Comparison of ENCODE assay signal across 26 cellular contexts in the genomic region with DNA sequence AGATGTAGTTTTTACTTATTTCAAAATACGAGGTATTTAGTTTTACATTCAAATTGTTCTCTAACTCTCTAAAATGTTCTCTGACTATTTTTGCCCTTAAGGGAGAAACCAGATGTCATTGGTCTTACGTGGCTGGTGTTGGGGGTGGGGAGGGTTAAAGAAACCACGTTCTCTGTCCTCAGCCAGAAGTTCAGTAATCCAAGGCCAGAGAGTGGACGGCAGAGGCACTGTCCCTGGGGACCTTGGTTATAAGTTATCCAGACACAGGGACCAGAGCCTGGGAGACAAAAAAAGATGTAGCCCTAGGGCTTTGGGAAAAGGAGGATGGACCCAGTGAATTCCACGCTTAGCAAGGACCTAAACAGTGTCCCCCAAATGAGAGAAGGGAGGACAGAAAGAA. TPM values are rescaled to one million over a fixed set of nuclear protein-coding genes. Genes with fewer than 3 reads are reported as not detected.
"Had no signal": no experiment of that assay in that cellular context is flagged by ENCODE, and none has a peak within 500 bp of the region (broad histone marks: within the 10 kb centered on the region; RNA-seq: fewer than 3 reads in every experiment).

No MANE protein-coding gene starts in this region.

- H3K27ac ChIP-seq: ascending aorta, breast epithelium, dorsolateral prefrontal cortex, prostate gland, tibial nerve, uterus had no signal

- H3K4me3 ChIP-seq: ascending aorta, breast epithelium, sigmoid colon, tibial nerve, uterus had no signal

- H3K4me1 Mint-ChIP-seq: activated naive CD8-positive, alpha-beta T cell treated with anti-CD3 and anti-CD28 coated beads, Interleukin-2, amount 50 U/mL, for 24 hours; stimulated activated effector memory CD8-positive, alpha-beta T cell treated with anti-CD3 and anti-CD28 coated beads, Interleukin-12 subunit alpha, Interleukin-12 subunit beta, amount 100 ng/mL, for 72 hours; T-cell had no signal

- H3K9me3 ChIP-seq: ascending aorta, breast epithelium, prostate gland, sigmoid colon, tibial nerve, uterus had no signal

- H3K4me3 Mint-ChIP-seq: activated naive CD8-positive, alpha-beta T cell treated with anti-CD3 and anti-CD28 coated beads, Interleukin-2, amount 50 U/mL, for 24 hours; endodermal cell; stimulated activated effector memory CD8-positive, alpha-beta T cell treated with anti-CD3 and anti-CD28 coated beads, Interleukin-12 subunit alpha, Interleukin-12 subunit beta, amount 100 ng/mL, for 72 hours; T-cell had no signal

- H3K27me3 ChIP-seq: ascending aorta, breast epithelium, sigmoid colon, tibial nerve, uterus had no signal

- H3K4me1 ChIP-seq: ascending aorta, breast epithelium, prostate gland, uterus had no signal

- ATAC-seq: activated CD4-positive, CD25-positive, alpha-beta regulatory T cell treated with anti-CD3 and anti-CD28 coated beads, Interleukin-2, amount 50 U/mL, for 24 hours; activated naive CD8-positive, alpha-beta T cell treated with anti-CD3 and anti-CD28 coated beads, Interleukin-2, amount 50 U/mL, for 24 hours; stimulated activated effector memory CD8-positive, alpha-beta T cell treated with anti-CD3 and anti-CD28 coated beads, Interleukin-12 subunit alpha, Interleukin-12 subunit beta, amount 100 ng/mL, for 72 hours; T-cell had no signal

- H3K36me3 ChIP-seq: ascending aorta, breast epithelium, prostate gland, sigmoid colon, tibial nerve, uterus had no signal

- H3K27ac Mint-ChIP-seq: activated naive CD8-positive, alpha-beta T cell treated with anti-CD3 and anti-CD28 coated beads, Interleukin-2, amount 50 U/mL, for 24 hours; endodermal cell; stimulated activated effector memory CD8-positive, alpha-beta T cell treated with anti-CD3 and anti-CD28 coated beads, Interleukin-12 subunit alpha, Interleukin-12 subunit beta, amount 100 ng/mL, for 72 hours; T-cell had no signal

- H3K9me3 Mint-ChIP-seq: activated naive CD8-positive, alpha-beta T cell treated with anti-CD3 and anti-CD28 coated beads, Interleukin-2, amount 50 U/mL, for 24 hours; endodermal cell; nephron progenitor cell; stimulated activated effector memory CD8-positive, alpha-beta T cell treated with anti-CD3 and anti-CD28 coated beads, Interleukin-12 subunit alpha, Interleukin-12 subunit beta, amount 100 ng/mL, for 72 hours; T-cell had no signal

- H3K36me3 Mint-ChIP-seq: stimulated activated effector memory CD8-positive, alpha-beta T cell treated with anti-CD3 and anti-CD28 coated beads, Interleukin-12 subunit alpha, Interleukin-12 subunit beta, amount 100 ng/mL, for 72 hours; T-cell had no signal

- DNase-seq: activated naive CD4-positive, alpha-beta T cell treated with Interleukin-2 at 50 U/mL for 16 hours; activated naive CD8-positive, alpha-beta T cell treated with anti-CD3 and anti-CD28 coated beads, Interleukin-2, amount 50 U/mL, for 24 hours; activated T-cell treated with anti-CD3 and anti-CD28 coated beads for 4 hours; dorsolateral prefrontal cortex; endodermal cell; hypothalamus; kidney; nephron progenitor cell; occipital lobe; sigmoid colon; stimulated activated CD4-positive, alpha-beta T cell treated with anti-CD3 and anti-CD28 coated beads, Interleukin-12 subunit alpha, Interleukin-12 subunit beta, amount 100 ng/mL, for 4 hours; stimulated activated CD4-positive, alpha-beta T cell treated with anti-CD3 and anti-CD28 coated beads, Interleukin-2, amount 100 ng/mL, for 24 hours; T-cell; T-helper 9 cell had no signal

RNA-seq across cellular contexts. Expression of a gene that starts 0.7 kb away (rescaled TPM):
- total RNA-seq: endodermal cell, epithelial cell of proximal tubule, T-cell had no signal

RNA-seq across cellular contexts. Expression of a gene that starts 5.8 kb away (rescaled TPM):
- total RNA-seq: ascending aorta, breast epithelium, chondrocyte, dorsolateral prefrontal cortex, endodermal cell, epithelial cell of proximal tubule, kidney, lower leg skin, mesenteric fat pad, occipital lobe, prostate gland, sigmoid colon, subcutaneous adipose tissue, T-cell, tibial nerve, uterus had no signal
- polyA plus RNA-seq: sigmoid colon had no signal

RNA-seq across cellular contexts. Expression of a gene that starts 49.2 kb away (rescaled TPM):
- total RNA-seq: ascending aorta, breast epithelium, chondrocyte, endodermal cell, epithelial cell of proximal tubule, kidney, lower leg skin, mesenteric fat pad, occipital lobe, prostate gland, sigmoid colon, subcutaneous adipose tissue, T-cell, tibial nerve, uterus had no signal
- polyA plus RNA-seq: sigmoid colon had no signal

RNA-seq across cellular contexts. Expression of a gene that starts 54.6 kb away (rescaled TPM):
- total RNA-seq: breast epithelium, endodermal cell, epithelial cell of proximal tubule, mesenteric fat pad, occipital lobe, T-cell had no signal
